Comparison of ENCODE assay signal across 8 cellular contexts in genomic region chr2:232315923-232316299, GRCh38.
DNase-seq lines count a peak whose midpoint lies in the region; ATAC-seq and TF ChIP-seq lines count a peak whose summit lies in the region.

No MANE protein-coding gene starts in this region.

- H3K36me3 ChIP-seq in ascending aorta (no peaks in the 10 kb centered on the region), muscle layer of duodenum (ENCODE audit: control insufficient read depth in 1 of 2, insufficient read depth in 2 of 2, low read length in 2 of 2) (no peaks in the 10 kb centered on the region), transverse colon (no peaks in the 10 kb centered on the region)

- TF ChIP-seq POLR2A in transverse colon (IDR thresholded peaks at IDR 0.05): no peak

- peak in 1 of 2 donors; percentile 15 for ATAC-seq in activated T-cell treated with anti-CD3 and anti-CD28 coated beads, Interleukin-2, amount 50 U/mL, for 4 hours

- peaks cover 5% of the 10 kb centered on the region for H3K9me3 Mint-ChIP-seq in activated T-cell treated with anti-CD3 and anti-CD28 coated beads, Interleukin-2, amount 50 U/mL, for 4 hours

- H3K4me1 ChIP-seq in ascending aorta (peaks cover 0 to 2% of the 10 kb centered on the region in 2 donors), muscle layer of duodenum (ENCODE audit: control insufficient read depth in 1 of 2, insufficient read depth in 2 of 2, low read length in 2 of 2) (no peaks in the 10 kb centered on the region), transverse colon (peaks cover 0 to 29% (median 12%) of the 10 kb centered on the region in 4 donors)

- in situ Hi-C loops in transverse colon (cut with MboI; ENCODE audit: low pct_ligation_motif_present in 1 of 4, low pct_unique_long_range_greater_than_20kb in 1 of 4, low sequenced_read_pairs in 3 of 4): loop anchor here in 1 of 4 donors (25.0 kb wide), 1 partner anchor 404 kb away; no protein-coding TSS in a partner anchor
- in situ Hi-C loops in GM13977 (cut with MboI; ENCODE audit: low pct_unique_long_range_greater_than_20kb, low sequenced_read_pairs, unreplicated experiment): no loop called here

- H3K27me3 ChIP-seq in ascending aorta (no peaks in the 10 kb centered on the region), muscle layer of duodenum (ENCODE audit: low read depth, low read length) (no peaks in the 10 kb centered on the region), transverse colon (no peaks in the 10 kb centered on the region)

- peaks cover 89% of the 10 kb centered on the region for H3K4me1 Mint-ChIP-seq in activated T-cell treated with anti-CD3 and anti-CD28 coated beads, Interleukin-2, amount 50 U/mL, for 4 hours (ENCODE audit: low read depth)

- H3K4me3 ChIP-seq in ascending aorta: no peak overlapping the region
- no peak overlapping the region for H3K4me3 ChIP-seq in muscle layer of duodenum (ENCODE audit: low read depth in 1 of 2, low read length in 2 of 2)
- H3K4me3 ChIP-seq in transverse colon: no peak overlapping the region

- H3K27ac ChIP-seq in ascending aorta (peak overlapping the region; percentile 36 to 46), muscle layer of duodenum (ENCODE audit: low read length) (peak overlapping the region; percentile 49), transverse colon (peak overlapping the region; percentile 11 to 56 (median 36))

- peaks cover 6% of the 10 kb centered on the region for H3K36me3 Mint-ChIP-seq in activated T-cell treated with anti-CD3 and anti-CD28 coated beads, Interleukin-2, amount 50 U/mL, for 4 hours (ENCODE audit: insufficient read depth)

- intact Hi-C loops in ascending aorta (cut with DNase I) (no loop called here), transverse colon (cut with DNase I; ENCODE audit: low total_unique reads) (no loop called here)

- no peak for DNase-seq in activated T-cell treated with anti-CD3 and anti-CD28 coated beads, Interleukin-2, amount 50 U/mL, for 4 hours
- no peak for DNase-seq in activated T-cell treated with anti-CD3 and anti-CD28 coated beads, Interleukin-2, amount 50 U/mL, for 48 hours
- DNase-seq in ascending aorta (ENCODE audit: low spot score in 2 of 2): no peak
- DNase-seq in transverse colon: no peak
- no peak for DNase-seq in NCI-H2171 treated with DMSO at 0.1 percent for 48 hours (lab: John Stamatoyannopoulos, UW)
- no peak for DNase-seq in pons (ENCODE audit: low spot score)
- DNase-seq in GM13977 (ENCODE audit: low spot score): no peak

- H3K9me3 ChIP-seq in ascending aorta (peaks cover 4 to 16% of the 10 kb centered on the region in 2 donors), muscle layer of duodenum (ENCODE audit: control insufficient read depth in 1 of 2, low read length in 2 of 2) (peaks cover 4 to 18% of the 10 kb centered on the region in 2 donors), transverse colon (peaks cover 0 to 7% of the 10 kb centered on the region in 2 donors)

- 74% methylated on average over 8 of the region's 8 CpGs; no CpG with 5 or more reads in 1 of the 2 donors for WGBS in transverse colon (ENCODE audit: low coverage in 1 of 2), 2 donors

- TF ChIP-seq CTCF in ascending aorta (IDR thresholded peaks at IDR 0.05) (no peak), transverse colon (IDR thresholded peaks at IDR 0.05) (no peak), GM13977 (IDR thresholded peaks at IDR 0.05; ENCODE audit: extremely low read depth, insufficient read depth, missing control alignments) (no peak)

- no peaks in the 10 kb centered on the region for H3K27me3 Mint-ChIP-seq in activated T-cell treated with anti-CD3 and anti-CD28 coated beads, Interleukin-2, amount 50 U/mL, for 4 hours (ENCODE audit: low read depth)

- H3K4me3 Mint-ChIP-seq in activated T-cell treated with anti-CD3 and anti-CD28 coated beads, Interleukin-2, amount 50 U/mL, for 4 hours: peak overlapping the region; percentile 71

- TF ChIP-seq EP300 in transverse colon (IDR thresholded peaks at IDR 0.05; ENCODE audit: low read depth): no peak
